Comparison of ENCODE assay signal across 8 cellular contexts in genomic region chr11:848380-848931, GRCh38. TPM values are rescaled to one million over a fixed set of nuclear protein-coding genes. Genes with fewer than 3 reads are reported as not detected.
DNase-seq lines count a peak whose midpoint lies in the region; ATAC-seq and TF ChIP-seq lines count a peak whose summit lies in the region.

No MANE protein-coding gene starts in this region.

- TF ChIP-seq CTCF in RWPE2 (IDR thresholded peaks at IDR 0.05; ENCODE audit: poor library complexity, severe bottlenecking) = peak; percentile 66
- TF ChIP-seq CTCF in right atrium auricular region (IDR thresholded peaks at IDR 0.05) = peak; percentile 89 to 95

- H3K36me3 ChIP-seq in RWPE2 (ENCODE audit: low read depth) = peaks cover 9% of the 10 kb centered on the region
- no peaks in the 10 kb centered on the region for H3K36me3 ChIP-seq in right atrium auricular region

- H3K4me3 ChIP-seq in RWPE2 (ENCODE audit: severe bottlenecking) (no peak overlapping the region), right atrium auricular region (no peak overlapping the region)

- H3K27me3 ChIP-seq in RWPE2 (ENCODE audit: insufficient read depth, poor library complexity, severe bottlenecking) (no peaks in the 10 kb centered on the region), right atrium auricular region (no peaks in the 10 kb centered on the region)

- ATAC-seq in RWPE2 (ENCODE audit: low read depth) = no peak
- no peak for ATAC-seq in sciatic nerve

- DNase-seq in NCI-H2171 treated with DMSO at 0.1 percent for 48 hours (lab: John Stamatoyannopoulos, UW) (peak; percentile 13), NCI-H2171 (lab: John Stamatoyannopoulos, UW) (no peak), RWPE2 (ENCODE audit: low spot score) (no peak), right atrium auricular region (ENCODE audit: low spot score) (no peak), DMS114 treated with DMSO at 0.1 percent for 48 hours (lab: John Stamatoyannopoulos, UW; ENCODE audit: unreplicated experiment) (no peak), sciatic nerve (ENCODE audit: low spot score) (no peak)
- peak; percentile 74 for DNase-seq in activated naive CD4-positive, alpha-beta T cell treated with anti-CD3 and anti-CD28 coated beads, Interleukin-2, amount 50 U/mL, for 16 hours
- DNase-seq in stimulated activated CD4-positive, alpha-beta T cell treated with anti-CD3 and anti-CD28 coated beads, Interleukin-2, amount 100 ng/mL, for 24 hours = peak; percentile 75

- H3K27ac ChIP-seq in RWPE2 (ENCODE audit: poor library complexity, severe bottlenecking) = no peak overlapping the region
- no peak overlapping the region for H3K27ac ChIP-seq in right atrium auricular region

- intact Hi-C loops in sciatic nerve (cut with DNase I) = no loop called here

- H3K9me3 ChIP-seq in RWPE2 (ENCODE audit: severe bottlenecking) = no peaks in the 10 kb centered on the region
- no peaks in the 10 kb centered on the region for H3K9me3 ChIP-seq in right atrium auricular region

- H3K4me1 ChIP-seq in RWPE2 (ENCODE audit: insufficient read depth, poor library complexity, severe bottlenecking) (peaks cover 19% of the 10 kb centered on the region), right atrium auricular region (peaks cover 0 to 81% of the 10 kb centered on the region in 2 donors)

RNA-seq across cellular contexts. Expression of gene TSPAN4, which starts 5.8 kb away (rescaled TPM):
- total RNA-seq in right atrium auricular region = 10 to 100 TPM; 37.2 to 81.0 TPM
- total RNA-seq in sciatic nerve = 118 TPM

RNA-seq across cellular contexts. Expression of gene POLR2L, which starts 6.1 kb away (rescaled TPM):
- total RNA-seq in right atrium auricular region = 100 to 1,000 TPM in 1 of 2 donors, 10 to 100 TPM in 1; 54.5 to 132 TPM
- 85.2 TPM for total RNA-seq in sciatic nerve

RNA-seq across cellular contexts. Expression of gene CD151, which starts 15.7 kb away (rescaled TPM):
- 100 to 1,000 TPM; 322 to 710 TPM for total RNA-seq in right atrium auricular region
- 263 TPM for total RNA-seq in sciatic nerve

RNA-seq across cellular contexts. Expression of gene CRACR2B, which starts 20.7 kb away (rescaled TPM):
- 10 to 100 TPM; 15.6 to 29.7 TPM for total RNA-seq in right atrium auricular region
- total RNA-seq in sciatic nerve = 8.7 TPM

RNA-seq across cellular contexts. Expression of gene PNPLA2, which starts 29.7 kb away (rescaled TPM):
- total RNA-seq in right atrium auricular region (100 to 1,000 TPM in 1 of 2 donors, 10 to 100 TPM in 1; 94.4 to 123 TPM), sciatic nerve (174 TPM)

Comparison
In these comparisons a context has a peak if more than half of its experiments do, and no peak if none do; other contexts are left out.
1. DNase-seq: peak in NCI-H2171 treated with DMSO at 0.1 percent for 48 hours (single experiment), activated naive CD4-positive, alpha-beta T cell treated with anti-CD3 and anti-CD28 coated beads, Interleukin-2, amount 50 U/mL, for 16 hours (single experiment) and stimulated activated CD4-positive, alpha-beta T cell treated with anti-CD3 and anti-CD28 coated beads, Interleukin-2, amount 100 ng/mL, for 24 hours (2 of 2); none in NCI-H2171 (single experiment), RWPE2 (single experiment), right atrium auricular region (single experiment), DMS114 treated with DMSO at 0.1 percent for 48 hours (single experiment) and sciatic nerve (single experiment).